In genomic region chr17:28087743-28088142, GRCh38 we compare ENCODE assay signal across 1 cellular context.
TF ChIP-seq lines count a peak whose summit lies in the region.

No MANE protein-coding gene starts in this region.

TF ChIP-seq in A549, 52 proteins besides CTCF, POLR2A, EP300 and RAD21 (continued from another document):
- no peak for TF ChIP-seq HMGXB4 (CRISPR knock-in tag; IDR thresholded peaks at IDR 0.05; ENCODE audit: borderline replicate concordance)
- no peak for TF ChIP-seq RNF2 (IDR thresholded peaks at IDR 0.05; ENCODE audit: borderline replicate concordance, low read depth)
TF ChIP-seq in A549: peak in this region for 0.
